In the genomic region with DNA sequence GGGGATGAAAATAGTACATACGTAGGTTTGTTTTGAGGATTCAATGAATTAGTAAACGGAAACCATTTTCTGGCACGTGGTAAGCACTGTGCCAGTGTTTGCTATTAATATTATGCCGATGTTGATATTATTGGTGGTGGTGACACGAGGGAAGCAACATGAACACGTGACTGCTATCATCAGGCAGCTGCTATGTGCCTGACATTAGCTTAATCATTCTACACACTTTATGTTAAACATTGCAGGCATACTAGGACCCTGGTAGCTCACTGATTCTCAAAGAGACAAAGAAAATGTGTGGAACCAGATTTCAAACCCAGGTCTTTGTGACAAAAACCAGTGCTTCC, we compare ENCODE assay signal across 8 cellular contexts. TPM values are rescaled to one million over a fixed set of nuclear protein-coding genes. Genes with fewer than 3 reads are reported as not detected.
DNase-seq lines count a peak whose midpoint lies in the region; ATAC-seq and TF ChIP-seq lines count a peak whose summit lies in the region.

No MANE protein-coding gene starts in this region.

- no peaks in the 10 kb centered on the region for H3K27me3 ChIP-seq in adrenal gland

- H3K9me3 ChIP-seq in adrenal gland (replicated peaks in 1 of 3): no peaks in the 10 kb centered on the region

- DNase-seq in stimulated activated CD4-positive, alpha-beta T cell treated with anti-CD3 and anti-CD28 coated beads, Interleukin-4, amount 100 ng/mL, for 24 hours: peak; percentile 17
- DNase-seq in stimulated activated CD4-positive, alpha-beta T cell treated with anti-CD3 and anti-CD28 coated beads, Interleukin-1b, Interleukin-23, amount 100 ng/mL, for 48 hours: no peak
- DNase-seq in adrenal gland (no peak), lung microvascular endothelial cell (ENCODE audit: low read depth in 2 of 2) (peak; percentile 36 to 44), NCI-H2107 (lab: John Stamatoyannopoulos, UW) (no peak), iPS-NIHi11 (ENCODE audit: low spot score) (no peak)

- ATAC-seq in GM18868 (IDR thresholded peaks at IDR 0.05; ENCODE audit: unreplicated experiment) (no peak), HG02678 (IDR thresholded peaks at IDR 0.05; ENCODE audit: unreplicated experiment) (no peak)

- H3K36me3 ChIP-seq in adrenal gland (replicated peaks in 1 of 2): peaks cover 0 to 19% of the 10 kb centered on the region in 2 donors

- 11 to 14% (median 12%) methylated on average over 6 of the region's 6 CpGs for WGBS in adrenal gland, 4 donors

- intact Hi-C loops in adrenal gland (cut with DNase I): no loop called here

- peak overlapping the region; percentile 54 to 94 (median 71) for H3K4me3 ChIP-seq in adrenal gland

- no peak for TF ChIP-seq POLR2A in adrenal gland (IDR thresholded peaks at IDR 0.05)

- H3K4me1 ChIP-seq in adrenal gland (replicated peaks in 1 of 2): peaks cover 13 to 53% of the 10 kb centered on the region in 2 donors

- no peak for TF ChIP-seq CTCF in adrenal gland (IDR thresholded peaks at IDR 0.05)

- H3K27ac ChIP-seq in adrenal gland: peak overlapping the region; percentile 56 to 92 (median 89)

RNA-seq across cellular contexts. Expression of gene SRRD, which starts 0.7 kb away (rescaled TPM):
- total RNA-seq in adrenal gland (100 to 1,000 TPM in 1 of 8 donors, 10 to 100 TPM in 7; 11.8 to 261 (median 17.1) TPM), lung microvascular endothelial cell (6.3 and 7.5 TPM in 2 replicates)
- polyA plus RNA-seq in adrenal gland: 10 to 100 TPM; 10.3 to 18.2 (median 10.5) TPM

RNA-seq across cellular contexts. Expression of gene HPS4, which starts 0.8 kb away (rescaled TPM):
- total RNA-seq in adrenal gland (10 to 100 TPM; 23.7 to 38.6 (median 32.6) TPM), lung microvascular endothelial cell (11.8 and 14.1 TPM in 2 replicates)
- 10 to 100 TPM; 19.9 to 38.5 (median 26.0) TPM for polyA plus RNA-seq in adrenal gland

RNA-seq across cellular contexts. Expression of gene TFIP11, which starts 27.9 kb away (rescaled TPM):
- total RNA-seq in adrenal gland (10 to 100 TPM; 25.0 to 73.3 (median 37.2) TPM), lung microvascular endothelial cell (24.6 and 34.5 TPM in 2 replicates)
- 10 to 100 TPM; 28.8 to 38.3 (median 32.2) TPM for polyA plus RNA-seq in adrenal gland

RNA-seq across cellular contexts. Expression of gene ASPHD2, which starts 55.3 kb away (rescaled TPM):
- total RNA-seq in adrenal gland (1 to 10 TPM in 1 of 8 donors, under 1 TPM in 7; 0.06 to 1.7 (median 0.54) TPM), lung microvascular endothelial cell (1.1 and 1.6 TPM in 2 replicates)
- under 1 TPM; 0.17 to 0.84 (median 0.40) TPM for polyA plus RNA-seq in adrenal gland

Comparison
In these comparisons a context has a peak if more than half of its experiments do, and no peak if none do; other contexts are left out.
1. DNase-seq: peak in stimulated activated CD4-positive, alpha-beta T cell treated with anti-CD3 and anti-CD28 coated beads, Interleukin-4, amount 100 ng/mL, for 24 hours (single experiment) and lung microvascular endothelial cell (2 of 2); none in stimulated activated CD4-positive, alpha-beta T cell treated with anti-CD3 and anti-CD28 coated beads, Interleukin-1b, Interleukin-23, amount 100 ng/mL, for 48 hours (single experiment), adrenal gland (0 of 7), NCI-H2107 (single experiment) and iPS-NIHi11 (single experiment).